In the genomic region with DNA sequence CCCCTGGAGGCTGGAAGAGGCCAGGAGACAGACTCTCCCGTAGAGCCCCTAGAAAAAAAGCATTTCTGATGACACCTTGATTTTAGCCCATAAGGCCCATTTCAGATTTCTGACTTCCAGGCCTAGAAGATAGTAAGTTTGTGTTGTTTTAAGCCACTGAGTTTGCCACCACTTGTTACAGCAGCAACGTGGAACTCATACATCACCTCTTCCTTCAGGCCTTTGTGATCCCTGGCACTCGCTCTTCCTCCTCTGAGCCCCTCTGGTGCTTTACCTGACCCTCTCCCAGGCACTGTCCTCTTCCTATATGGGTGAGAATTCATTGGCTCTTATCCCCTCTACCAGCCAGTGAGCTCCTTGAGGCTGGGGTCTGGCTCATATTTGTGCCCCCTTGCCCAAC, we compare ENCODE assay signal across 2 cellular contexts.
A peak's percentile ranks its signal among the peaks of the same experiment; 100 is the strongest.
TF ChIP-seq lines count a peak whose summit lies in the region.

No MANE protein-coding gene starts in this region.

TF ChIP-seq in IMR-90, 13 proteins besides CTCF, POLR2A, EP300 and RAD21:
- TF ChIP-seq CHD1 (IDR thresholded peaks at IDR 0.05; ENCODE audit: low read depth, low read length) (no peak), RFX5 (IDR thresholded peaks at IDR 0.05; ENCODE audit: low read depth, low read length) (no peak), RCOR1 (IDR thresholded peaks at IDR 0.05; ENCODE audit: insufficient replicate concordance, low read length) (no peak)

TF ChIP-seq in K562, 482 proteins besides CTCF, POLR2A, EP300 and RAD21:
- TF ChIP-seq ZFX (CRISPR knock-in tag; IDR thresholded peaks at IDR 0.05) (no peak), STAT5B (CRISPR knock-in tag; IDR thresholded peaks at IDR 0.05) (no peak), NFXL1 (CRISPR knock-in tag; IDR thresholded peaks at IDR 0.05) (no peak), SRSF3 (IDR thresholded peaks at IDR 0.05; ENCODE audit: insufficient read depth, low read length) (no peak), ZNF12 (CRISPR knock-in tag; IDR thresholded peaks at IDR 0.05) (peak; percentile 98), ZNF551 (CRISPR knock-in tag; IDR thresholded peaks at IDR 0.05) (no peak), DIDO1 (tag; IDR thresholded peaks at IDR 0.05; ENCODE audit: low read depth) (no peak), KDM4B (IDR thresholded peaks at IDR 0.05; ENCODE audit: borderline replicate concordance in 2 of 2, low read depth in 1 of 2) (no peak)
